ENCODE assay signal across 1 cellular context in genomic region chr7:157291404-157292080, GRCh38.
TF ChIP-seq lines count a peak whose summit lies in the region.

No MANE protein-coding gene starts in this region.

TF ChIP-seq in GM23338, 12 proteins besides CTCF, POLR2A, EP300 and RAD21:
- no peak for TF ChIP-seq ZNF462 (CRISPR knock-in tag; IDR thresholded peaks at IDR 0.05)
- no peak for TF ChIP-seq NANOG (IDR thresholded peaks at IDR 0.05; ENCODE audit: borderline replicate concordance)
